ENCODE assay signal across 8 cellular contexts in genomic region chr11:3544990-3545389, GRCh38.
DNase-seq lines count a peak whose midpoint lies in the region; ATAC-seq and TF ChIP-seq lines count a peak whose summit lies in the region.
"Not testable (repeated sequence)": the region's sequence is repeated elsewhere in the genome, so short reads cannot be mapped to it uniquely, and the experiment has no call there.

No MANE protein-coding gene starts in this region.

- H3K4me1 ChIP-seq in CD4-positive, CD25-positive, alpha-beta regulatory T cell (ENCODE audit: control insufficient read depth, insufficient read depth, low read length, poor library complexity, severe bottlenecking): not testable (repeated sequence)

- peak overlapping the region; percentile 44 for H3K4me3 ChIP-seq in CD4-positive, CD25-positive, alpha-beta regulatory T cell (ENCODE audit: low read depth, low read length)

- not testable (repeated sequence) for H3K9me3 Mint-ChIP-seq in CD4-positive, CD25-positive, alpha-beta regulatory T cell; activated CD4-positive, alpha-beta T cell treated with anti-CD3 and anti-CD28 coated beads for 36 hours (ENCODE audit: low read depth); activated CD8-positive, alpha-beta T cell treated with anti-CD3 and anti-CD28 coated beads for 36 hours; activated T-helper 17 cell treated with anti-CD3 and anti-CD28 coated beads, Interleukin-2, amount 50 U/mL, for 72 hours; activated naive CD8-positive, alpha-beta T cell (ENCODE audit: low read depth); effector memory CD8-positive, alpha-beta T cell; stimulated activated effector memory CD8-positive, alpha-beta T cell treated with anti-CD3 and anti-CD28 coated beads, Interleukin-12 subunit alpha, Interleukin-12 subunit beta, amount 100 ng/mL, for 72 hours

- ATAC-seq in CD4-positive, CD25-positive, alpha-beta regulatory T cell (ENCODE audit: low read depth in 2 of 2); activated CD4-positive, alpha-beta T cell treated with anti-CD3 and anti-CD28 coated beads for 36 hours; activated CD8-positive, alpha-beta T cell treated with anti-CD3 and anti-CD28 coated beads for 36 hours; activated T-helper 17 cell treated with anti-CD3 and anti-CD28 coated beads, Interleukin-2, amount 50 U/mL, for 72 hours (replicated peaks); effector memory CD8-positive, alpha-beta T cell (replicated peaks); stimulated activated effector memory CD8-positive, alpha-beta T cell treated with anti-CD3 and anti-CD28 coated beads, Interleukin-12 subunit alpha, Interleukin-12 subunit beta, amount 100 ng/mL, for 72 hours: not testable (repeated sequence)

- peaks cover 16% of the 10 kb centered on the region for H3K27me3 Mint-ChIP-seq in CD4-positive, CD25-positive, alpha-beta regulatory T cell
- peaks cover 11% of the 10 kb centered on the region for H3K27me3 Mint-ChIP-seq in activated CD4-positive, alpha-beta T cell treated with anti-CD3 and anti-CD28 coated beads for 36 hours
- not testable (repeated sequence) for H3K27me3 Mint-ChIP-seq in activated CD8-positive, alpha-beta T cell treated with anti-CD3 and anti-CD28 coated beads for 36 hours; activated T-helper 17 cell treated with anti-CD3 and anti-CD28 coated beads, Interleukin-2, amount 50 U/mL, for 72 hours
- H3K27me3 Mint-ChIP-seq in activated naive CD8-positive, alpha-beta T cell: peaks cover 12% of the 10 kb centered on the region
- H3K27me3 Mint-ChIP-seq in effector memory CD8-positive, alpha-beta T cell: peaks cover 35 to 44% of the 10 kb centered on the region in 2 donors

- H3K4me3 Mint-ChIP-seq in CD4-positive, CD25-positive, alpha-beta regulatory T cell: peak overlapping the region; percentile 42 to 83 (median 57)
- H3K4me3 Mint-ChIP-seq in activated CD4-positive, alpha-beta T cell treated with anti-CD3 and anti-CD28 coated beads for 36 hours: peak overlapping the region; percentile 56
- peak overlapping the region; percentile 29 for H3K4me3 Mint-ChIP-seq in activated CD8-positive, alpha-beta T cell treated with anti-CD3 and anti-CD28 coated beads for 36 hours
- peak overlapping the region; percentile 81 for H3K4me3 Mint-ChIP-seq in activated T-helper 17 cell treated with anti-CD3 and anti-CD28 coated beads, Interleukin-2, amount 50 U/mL, for 72 hours
- peak overlapping the region; percentile 48 for H3K4me3 Mint-ChIP-seq in activated naive CD8-positive, alpha-beta T cell
- peak overlapping the region; percentile 17 to 56 for H3K4me3 Mint-ChIP-seq in effector memory CD8-positive, alpha-beta T cell
- peak overlapping the region; percentile 57 for H3K4me3 Mint-ChIP-seq in stimulated activated effector memory CD8-positive, alpha-beta T cell treated with anti-CD3 and anti-CD28 coated beads, Interleukin-12 subunit alpha, Interleukin-12 subunit beta, amount 100 ng/mL, for 72 hours

- not testable (repeated sequence) for H3K9me3 ChIP-seq in CD4-positive, CD25-positive, alpha-beta regulatory T cell (ENCODE audit: control insufficient read depth in 2 of 2, low read length in 2 of 2)

- not testable (repeated sequence) for TF ChIP-seq CTCF in activated CD8-positive, alpha-beta T cell treated with anti-CD3 and anti-CD28 coated beads for 36 hours (IDR thresholded peaks at IDR 0.05)

- intact Hi-C loops in activated CD4-positive, alpha-beta T cell treated with anti-CD3 and anti-CD28 coated beads for 36 hours (cut with DNase I, micrococcal nuclease); activated CD8-positive, alpha-beta T cell treated with anti-CD3 and anti-CD28 coated beads for 36 hours (cut with micrococcal nuclease): not testable (repeated sequence)

- H3K27ac Mint-ChIP-seq in CD4-positive, CD25-positive, alpha-beta regulatory T cell: peak overlapping the region in 2 of 3 donors; percentile 57 to 87
- H3K27ac Mint-ChIP-seq in activated CD4-positive, alpha-beta T cell treated with anti-CD3 and anti-CD28 coated beads for 36 hours: peak overlapping the region; percentile 80
- H3K27ac Mint-ChIP-seq in activated CD8-positive, alpha-beta T cell treated with anti-CD3 and anti-CD28 coated beads for 36 hours: peak overlapping the region; percentile 56
- H3K27ac Mint-ChIP-seq in activated T-helper 17 cell treated with anti-CD3 and anti-CD28 coated beads, Interleukin-2, amount 50 U/mL, for 72 hours: peak overlapping the region; percentile 90
- H3K27ac Mint-ChIP-seq in activated naive CD8-positive, alpha-beta T cell: peak overlapping the region; percentile 70
- H3K27ac Mint-ChIP-seq in effector memory CD8-positive, alpha-beta T cell: peak overlapping the region; percentile 0 to 77
- peak overlapping the region; percentile 26 for H3K27ac Mint-ChIP-seq in stimulated activated effector memory CD8-positive, alpha-beta T cell treated with anti-CD3 and anti-CD28 coated beads, Interleukin-12 subunit alpha, Interleukin-12 subunit beta, amount 100 ng/mL, for 72 hours

- POLR2A ChIA-PET in activated CD4-positive, alpha-beta T cell treated with anti-CD3 and anti-CD28 coated beads for 36 hours (lab: Charles Lee); activated CD8-positive, alpha-beta T cell treated with anti-CD3 and anti-CD28 coated beads for 36 hours (lab: Charles Lee): not testable (repeated sequence)

- peaks cover 0 to 15% (median 5%) of the 10 kb centered on the region in 4 donors for H3K4me1 Mint-ChIP-seq in CD4-positive, CD25-positive, alpha-beta regulatory T cell
- H3K4me1 Mint-ChIP-seq in activated CD4-positive, alpha-beta T cell treated with anti-CD3 and anti-CD28 coated beads for 36 hours: peaks cover 14% of the 10 kb centered on the region
- H3K4me1 Mint-ChIP-seq in activated CD8-positive, alpha-beta T cell treated with anti-CD3 and anti-CD28 coated beads for 36 hours (ENCODE audit: low read depth); activated naive CD8-positive, alpha-beta T cell (ENCODE audit: low read depth); effector memory CD8-positive, alpha-beta T cell (ENCODE audit: low read depth in 2 of 2); stimulated activated effector memory CD8-positive, alpha-beta T cell treated with anti-CD3 and anti-CD28 coated beads, Interleukin-12 subunit alpha, Interleukin-12 subunit beta, amount 100 ng/mL, for 72 hours: not testable (repeated sequence)
- H3K4me1 Mint-ChIP-seq in activated T-helper 17 cell treated with anti-CD3 and anti-CD28 coated beads, Interleukin-2, amount 50 U/mL, for 72 hours: peaks cover 12% of the 10 kb centered on the region

- H3K27me3 ChIP-seq in CD4-positive, CD25-positive, alpha-beta regulatory T cell (ENCODE audit: control insufficient read depth, insufficient read depth, low read length): not testable (repeated sequence)

- not testable (repeated sequence) for H3K36me3 Mint-ChIP-seq in CD4-positive, CD25-positive, alpha-beta regulatory T cell; activated CD4-positive, alpha-beta T cell treated with anti-CD3 and anti-CD28 coated beads for 36 hours (ENCODE audit: low read depth); activated CD8-positive, alpha-beta T cell treated with anti-CD3 and anti-CD28 coated beads for 36 hours (ENCODE audit: low read depth); activated T-helper 17 cell treated with anti-CD3 and anti-CD28 coated beads, Interleukin-2, amount 50 U/mL, for 72 hours (ENCODE audit: low read depth); activated naive CD8-positive, alpha-beta T cell; effector memory CD8-positive, alpha-beta T cell (ENCODE audit: insufficient read depth); stimulated activated effector memory CD8-positive, alpha-beta T cell treated with anti-CD3 and anti-CD28 coated beads, Interleukin-12 subunit alpha, Interleukin-12 subunit beta, amount 100 ng/mL, for 72 hours

- H3K36me3 ChIP-seq in CD4-positive, CD25-positive, alpha-beta regulatory T cell (ENCODE audit: control insufficient read depth, insufficient read depth, low read length): not testable (repeated sequence)

- peak in 2 of 3 donors; percentile 23 to 24 for DNase-seq in CD4-positive, CD25-positive, alpha-beta regulatory T cell
- peak; percentile 2 for DNase-seq in T follicular helper cell (ENCODE audit: low read depth)
- peak; percentile 29 for DNase-seq in activated CD4-positive, alpha-beta T cell treated with anti-CD3 and anti-CD28 coated beads for 36 hours
- DNase-seq in activated CD8-positive, alpha-beta T cell treated with anti-CD3 and anti-CD28 coated beads for 36 hours: peak; percentile 19
- peak in 2 of 3 experiments; percentile 2 to 4 for DNase-seq in effector memory CD8-positive, alpha-beta T cell
- not testable (repeated sequence) for DNase-seq in stimulated activated effector memory CD8-positive, alpha-beta T cell treated with anti-CD3 and anti-CD28 coated beads, Interleukin-12 subunit alpha, Interleukin-12 subunit beta, amount 100 ng/mL, for 72 hours (ENCODE audit: low spot score in 2 of 2)

- H3K27ac ChIP-seq in CD4-positive, CD25-positive, alpha-beta regulatory T cell (ENCODE audit: insufficient read depth, low read length, poor library complexity, severe bottlenecking): not testable (repeated sequence)

- CTCF ChIA-PET in activated CD4-positive, alpha-beta T cell treated with anti-CD3 and anti-CD28 coated beads for 36 hours (lab: Charles Lee); activated CD8-positive, alpha-beta T cell treated with anti-CD3 and anti-CD28 coated beads for 36 hours (lab: Charles Lee): not testable (repeated sequence)

Comparison
In these comparisons a context has a peak if more than half of its experiments do, and no peak if none do; other contexts are left out.
1. H3K27ac Mint-ChIP-seq: peak in every context shown above with its lines; median percentile 90 in activated T-helper 17 cell treated with anti-CD3 and anti-CD28 coated beads, Interleukin-2, amount 50 U/mL, for 72 hours; 80 in activated CD4-positive, alpha-beta T cell treated with anti-CD3 and anti-CD28 coated beads for 36 hours; 72 in CD4-positive, CD25-positive, alpha-beta regulatory T cell; 70 in activated naive CD8-positive, alpha-beta T cell; 56 in activated CD8-positive, alpha-beta T cell treated with anti-CD3 and anti-CD28 coated beads for 36 hours; 38 in effector memory CD8-positive, alpha-beta T cell; 26 in stimulated activated effector memory CD8-positive, alpha-beta T cell treated with anti-CD3 and anti-CD28 coated beads, Interleukin-12 subunit alpha, Interleukin-12 subunit beta, amount 100 ng/mL, for 72 hours.
2. H3K4me3 Mint-ChIP-seq: peak in every context shown above with its lines; median percentile 81 in activated T-helper 17 cell treated with anti-CD3 and anti-CD28 coated beads, Interleukin-2, amount 50 U/mL, for 72 hours; 57 in CD4-positive, CD25-positive, alpha-beta regulatory T cell; 57 in stimulated activated effector memory CD8-positive, alpha-beta T cell treated with anti-CD3 and anti-CD28 coated beads, Interleukin-12 subunit alpha, Interleukin-12 subunit beta, amount 100 ng/mL, for 72 hours; 56 in activated CD4-positive, alpha-beta T cell treated with anti-CD3 and anti-CD28 coated beads for 36 hours; 48 in activated naive CD8-positive, alpha-beta T cell; 36 in effector memory CD8-positive, alpha-beta T cell; 29 in activated CD8-positive, alpha-beta T cell treated with anti-CD3 and anti-CD28 coated beads for 36 hours.